In the genomic region with DNA sequence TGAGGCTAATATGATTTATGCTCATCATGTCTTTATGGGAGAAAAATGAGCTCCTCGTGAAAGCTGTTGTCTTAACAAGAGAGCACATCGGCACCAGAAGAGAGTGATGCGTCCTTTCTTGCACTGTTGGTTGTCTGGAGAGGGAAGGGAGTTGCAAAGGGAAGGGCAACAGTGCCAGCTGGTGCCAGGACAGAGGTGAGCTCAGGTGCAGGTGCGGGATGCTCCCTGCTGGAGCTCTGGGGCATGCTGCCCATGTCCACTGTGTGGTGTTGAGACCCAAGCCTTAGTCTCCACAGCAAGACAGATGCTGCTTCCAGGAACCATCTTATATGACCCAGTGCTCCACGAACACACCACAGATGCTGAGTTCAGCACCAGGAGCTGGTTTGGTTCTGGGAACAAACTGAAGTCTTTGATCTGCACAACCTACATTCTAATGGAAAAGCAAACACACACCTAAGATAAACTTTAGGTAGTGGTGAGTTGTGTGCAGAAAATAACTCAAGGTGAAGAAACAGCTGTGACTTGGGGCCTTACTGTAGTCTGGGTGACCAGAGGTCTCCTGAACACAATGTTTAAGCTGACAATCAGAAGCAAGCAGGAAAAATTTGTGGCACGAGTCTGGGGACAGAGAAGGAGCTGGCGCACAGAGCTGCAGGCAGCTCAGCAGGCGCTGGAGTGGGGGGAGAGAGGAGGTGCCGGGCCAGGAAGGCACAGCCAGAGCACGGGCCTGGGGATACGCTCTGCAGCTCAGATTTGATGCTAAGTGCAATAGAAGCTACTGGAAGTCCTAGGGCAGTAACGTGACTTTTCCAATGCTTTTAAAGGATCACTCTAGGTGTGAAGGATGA, we compare ENCODE assay signal across 21 cellular contexts.
DNase-seq lines count a peak whose midpoint lies in the region; ATAC-seq and TF ChIP-seq lines count a peak whose summit lies in the region.
"Had no signal": no experiment of that assay in that cellular context is flagged by ENCODE, and none has a peak within 500 bp of the region (broad histone marks: within the 10 kb centered on the region; RNA-seq: fewer than 3 reads in every experiment).

No MANE protein-coding gene starts in this region.

- H3K27me3 Mint-ChIP-seq in naive thymus-derived CD4-positive, alpha-beta T cell: no peaks in the 10 kb centered on the region
- no peaks in the 10 kb centered on the region for H3K27me3 Mint-ChIP-seq in activated CD8-positive, alpha-beta T cell treated with anti-CD3 and anti-CD28 coated beads for 36 hours
- H3K27me3 Mint-ChIP-seq: activated naive CD8-positive, alpha-beta T cell; activated T-cell treated with anti-CD3 and anti-CD28 coated beads, Interleukin-2, amount 50 U/mL, for 24 hours; memory B cell; natural killer cell treated with Interleukin-12 subunit alpha and Interleukin-12 subunit beta and Interleukin-15 and Interleukin-18, amount 100 ng/mL, for 72 hours had no signal

- no peaks in the 10 kb centered on the region for H3K79me2 ChIP-seq in mammary epithelial cell (ENCODE audit: insufficient read depth, low read length)

- BruUV-seq in mammary epithelial cell (replicated peaks; lab: Mats Ljungman, UMichigan): no TSS peak

- POLR2A ChIA-PET in naive thymus-derived CD4-positive, alpha-beta T cell (lab: Charles Lee): no interaction called here
- POLR2A ChIA-PET in activated CD8-positive, alpha-beta T cell treated with anti-CD3 and anti-CD28 coated beads for 36 hours (lab: Charles Lee): no interaction called here

- no peaks in the 10 kb centered on the region for H4K20me1 ChIP-seq in mammary epithelial cell (ENCODE audit: insufficient read depth, low read length)

- H3K9me3 Mint-ChIP-seq in naive thymus-derived CD4-positive, alpha-beta T cell: no peaks in the 10 kb centered on the region
- no peaks in the 10 kb centered on the region for H3K9me3 Mint-ChIP-seq in activated CD8-positive, alpha-beta T cell treated with anti-CD3 and anti-CD28 coated beads for 36 hours
- H3K9me3 Mint-ChIP-seq: activated T-cell treated with anti-CD3 and anti-CD28 coated beads, Interleukin-2, amount 50 U/mL, for 24 hours; brain; memory B cell; natural killer cell treated with Interleukin-12 subunit alpha and Interleukin-12 subunit beta and Interleukin-15 and Interleukin-18, amount 100 ng/mL, for 72 hours had no signal

- TF ChIP-seq CTCF in mammary epithelial cell (conservative IDR thresholded peaks at IDR 0.05 in 1 of 2, IDR thresholded peaks at IDR 0.05 in 1 of 2; ENCODE audit: extremely low read depth in 1 of 2, insufficient read depth in 1 of 2, low read depth in 1 of 2, low read length in 2 of 2): peak; percentile 6 to 48
- no peak for TF ChIP-seq CTCF in activated CD8-positive, alpha-beta T cell treated with anti-CD3 and anti-CD28 coated beads for 36 hours (IDR thresholded peaks at IDR 0.05)

- H3K4me2 ChIP-seq in mammary epithelial cell (ENCODE audit: insufficient read depth, low read depth, low read length): no peak overlapping the region

- H3K36me3 ChIP-seq in mammary epithelial cell (ENCODE audit: insufficient read depth, low read length): no peaks in the 10 kb centered on the region
- no peaks in the 10 kb centered on the region for H3K36me3 ChIP-seq in naive thymus-derived CD4-positive, alpha-beta T cell (ENCODE audit: control insufficient read depth in 2 of 3, insufficient read depth in 3 of 3, low read length in 3 of 3)
- no peaks in the 10 kb centered on the region for H3K36me3 ChIP-seq in effector memory CD4-positive, alpha-beta T cell (ENCODE audit: control insufficient read depth, insufficient read depth, low read length)
- H3K36me3 ChIP-seq: SJSA1, upper lobe of right lung had no signal

- peaks cover 0 to 34% (median 6%) of the 10 kb centered on the region in 5 donors for H3K36me3 Mint-ChIP-seq in naive thymus-derived CD4-positive, alpha-beta T cell
- H3K36me3 Mint-ChIP-seq in activated CD8-positive, alpha-beta T cell treated with anti-CD3 and anti-CD28 coated beads for 36 hours (ENCODE audit: low read depth): no peaks in the 10 kb centered on the region
- H3K36me3 Mint-ChIP-seq: natural killer cell treated with Interleukin-12 subunit alpha and Interleukin-12 subunit beta and Interleukin-15 and Interleukin-18, amount 100 ng/mL, for 72 hours had no signal

- no peak overlapping the region for H3K27ac ChIP-seq in mammary epithelial cell (ENCODE audit: insufficient read depth, low read depth, low read length)
- no peak overlapping the region for H3K27ac ChIP-seq in naive thymus-derived CD4-positive, alpha-beta T cell (ENCODE audit: low read depth, low read length)
- no peak overlapping the region for H3K27ac ChIP-seq in effector memory CD4-positive, alpha-beta T cell (ENCODE audit: insufficient read depth, low read length, poor library complexity, severe bottlenecking)
- H3K27ac ChIP-seq: esophagus muscularis mucosa, SJSA1, upper lobe of right lung had no signal

- CTCF ChIA-PET in mammary epithelial cell (lab: Charles Lee; ENCODE audit: low non-redundant PET): interaction anchor here (0.5 to 0.7 kb wide), 2 partner anchors 98 to 256 kb away, joined by 3 to 5 read pairs; no protein-coding TSS in a partner anchor
- CTCF ChIA-PET in naive thymus-derived CD4-positive, alpha-beta T cell (lab: Charles Lee): no interaction called here
- CTCF ChIA-PET in activated CD8-positive, alpha-beta T cell treated with anti-CD3 and anti-CD28 coated beads for 36 hours (lab: Charles Lee): no interaction called here

- no peaks in the 10 kb centered on the region for H3K27me3 ChIP-seq in mammary epithelial cell (ENCODE audit: insufficient read depth, low read length)
- no peaks in the 10 kb centered on the region for H3K27me3 ChIP-seq in naive thymus-derived CD4-positive, alpha-beta T cell (ENCODE audit: control insufficient read depth in 2 of 2, insufficient read depth in 2 of 2, low read length in 2 of 2)
- H3K27me3 ChIP-seq in effector memory CD4-positive, alpha-beta T cell (replicated peaks; ENCODE audit: control insufficient read depth, insufficient read depth, low read length, poor library complexity, severe bottlenecking): no peaks in the 10 kb centered on the region
- H3K27me3 ChIP-seq: esophagus muscularis mucosa, SJSA1, upper lobe of right lung had no signal

- H3K9ac ChIP-seq in mammary epithelial cell (ENCODE audit: insufficient read depth, low read length): no peak overlapping the region

- H3K27ac Mint-ChIP-seq in naive thymus-derived CD4-positive, alpha-beta T cell: peak overlapping the region in 5 of 9 donors; percentile 7 to 44 (median 11)
- no peak overlapping the region for H3K27ac Mint-ChIP-seq in activated CD8-positive, alpha-beta T cell treated with anti-CD3 and anti-CD28 coated beads for 36 hours
- H3K27ac Mint-ChIP-seq: activated naive CD8-positive, alpha-beta T cell; activated T-cell treated with anti-CD3 and anti-CD28 coated beads, Interleukin-2, amount 50 U/mL, for 24 hours; brain; memory B cell; natural killer cell treated with Interleukin-12 subunit alpha and Interleukin-12 subunit beta and Interleukin-15 and Interleukin-18, amount 100 ng/mL, for 72 hours had no signal

- peaks cover 8 to 61% (median 21%) of the 10 kb centered on the region in 7 donors for H3K4me1 Mint-ChIP-seq in naive thymus-derived CD4-positive, alpha-beta T cell
- peaks cover 19% of the 10 kb centered on the region for H3K4me1 Mint-ChIP-seq in activated CD8-positive, alpha-beta T cell treated with anti-CD3 and anti-CD28 coated beads for 36 hours (ENCODE audit: low read depth)
- H3K4me1 Mint-ChIP-seq: brain had no signal

- dilution Hi-C loops in mammary epithelial cell (cut with HindIII; ENCODE audit: low sequenced_read_pairs): loop anchor here (5.0 kb wide), 1 partner anchor 44 kb away; no protein-coding TSS in a partner anchor

- H3K4me3 Mint-ChIP-seq in naive thymus-derived CD4-positive, alpha-beta T cell: no peak overlapping the region
- H3K4me3 Mint-ChIP-seq in activated CD8-positive, alpha-beta T cell treated with anti-CD3 and anti-CD28 coated beads for 36 hours: no peak overlapping the region
- H3K4me3 Mint-ChIP-seq: activated naive CD8-positive, alpha-beta T cell; activated T-cell treated with anti-CD3 and anti-CD28 coated beads, Interleukin-2, amount 50 U/mL, for 24 hours; brain; memory B cell; natural killer cell treated with Interleukin-12 subunit alpha and Interleukin-12 subunit beta and Interleukin-15 and Interleukin-18, amount 100 ng/mL, for 72 hours had no signal

- no peak overlapping the region for H2AFZ ChIP-seq in mammary epithelial cell (ENCODE audit: low read depth, low read length)

- intact Hi-C loops in mammary epithelial cell (cut with micrococcal nuclease): no loop called here
- intact Hi-C loops in naive thymus-derived CD4-positive, alpha-beta T cell (cut with micrococcal nuclease): no loop called here
- intact Hi-C loops in activated CD8-positive, alpha-beta T cell treated with anti-CD3 and anti-CD28 coated beads for 36 hours (cut with micrococcal nuclease): no loop called here

- no peaks in the 10 kb centered on the region for H3K9me3 ChIP-seq in mammary epithelial cell (replicated peaks; ENCODE audit: insufficient read depth, low read length)
- no peaks in the 10 kb centered on the region for H3K9me3 ChIP-seq in naive thymus-derived CD4-positive, alpha-beta T cell (ENCODE audit: control insufficient read depth in 2 of 3, low read length in 3 of 3)
- H3K9me3 ChIP-seq in effector memory CD4-positive, alpha-beta T cell (ENCODE audit: control insufficient read depth, low read length): no peaks in the 10 kb centered on the region
- H3K9me3 ChIP-seq: esophagus muscularis mucosa, SJSA1, upper lobe of right lung had no signal

- in situ Hi-C loops in mammary epithelial cell (cut with MboI; ENCODE audit: low sequenced_read_pairs in 2 of 2): no loop called here

- 67% methylated on average over 11 of the region's 12 CpGs for WGBS in mammary epithelial cell (ENCODE audit: low coverage, missing lambda C conversion rate)

- peak in 2 of 3 experiments; percentile 10 to 61 for DNase-seq in NCI-H1417 (lab: John Stamatoyannopoulos, UW)
- DNase-seq in NCI-H1417 treated with DMSO at 0.1 percent for 48 hours (lab: John Stamatoyannopoulos, UW): no peak
- DNase-seq in NCI-H146 treated with DMSO at 0.1 percent for 48 hours (lab: John Stamatoyannopoulos, UW; ENCODE audit: unreplicated experiment): peak; percentile 7
- peak; percentile 17 for DNase-seq in mammary epithelial cell
- no peak for DNase-seq in naive thymus-derived CD4-positive, alpha-beta T cell
- no peak for DNase-seq in activated CD8-positive, alpha-beta T cell treated with anti-CD3 and anti-CD28 coated beads for 36 hours
- DNase-seq in Kasumi-1 (lab: John Stamatoyannopoulos, UW): no peak
- DNase-seq in effector memory CD4-positive, alpha-beta T cell: no peak
- DNase-seq: activated T-cell treated with anti-CD3 and anti-CD28 coated beads, Interleukin-2, amount 50 U/mL, for 24 hours; NCI-H1436 treated with DMSO at 0.1 percent for 48 hours; retina; stimulated activated CD4-positive, alpha-beta T cell treated with anti-CD3 and anti-CD28 coated beads, Interleukin-15, amount 100 ng/mL, for 24 hours; stimulated activated naive CD4-positive, alpha-beta T cell treated with Interleukin-2 at 50 U/mL for 16 hours; upper lobe of right lung had no signal

- no peak overlapping the region for H3K4me3 ChIP-seq in mammary epithelial cell (replicated peaks in 1 of 3; ENCODE audit: insufficient read depth in 1 of 3, low read depth in 2 of 3, low read length in 3 of 3)
- H3K4me3 ChIP-seq in naive thymus-derived CD4-positive, alpha-beta T cell (ENCODE audit: low read length): no peak overlapping the region
- H3K4me3 ChIP-seq in effector memory CD4-positive, alpha-beta T cell (ENCODE audit: insufficient read depth, low read depth, low read length, poor library complexity, severe bottlenecking): no peak overlapping the region
- H3K4me3 ChIP-seq: esophagus muscularis mucosa, K562, SJSA1, upper lobe of right lung had no signal

- no peak for ATAC-seq in naive thymus-derived CD4-positive, alpha-beta T cell
- ATAC-seq in activated CD8-positive, alpha-beta T cell treated with anti-CD3 and anti-CD28 coated beads for 36 hours: no peak
- ATAC-seq: natural killer cell treated with Interleukin-12 subunit alpha and Interleukin-12 subunit beta and Interleukin-15 and Interleukin-18, amount 100 ng/mL, for 72 hours; upper lobe of right lung had no signal

- H3K4me1 ChIP-seq in mammary epithelial cell (ENCODE audit: insufficient read depth, low read length): no peaks in the 10 kb centered on the region
- peaks cover 0 to 8% of the 10 kb centered on the region in 2 donors for H3K4me1 ChIP-seq in naive thymus-derived CD4-positive, alpha-beta T cell (ENCODE audit: control insufficient read depth in 2 of 2, insufficient read depth in 2 of 2, low read length in 2 of 2)
- H3K4me1 ChIP-seq in effector memory CD4-positive, alpha-beta T cell (ENCODE audit: control insufficient read depth, insufficient read depth, low read length, poor library complexity, severe bottlenecking): peaks cover 6% of the 10 kb centered on the region
- H3K4me1 ChIP-seq: esophagus muscularis mucosa, SJSA1, upper lobe of right lung had no signal

Comparison
In these comparisons a context has a peak if more than half of its experiments do, and no peak if none do; other contexts are left out.
1. DNase-seq: peak in NCI-H1417 (2 of 3), NCI-H146 treated with DMSO at 0.1 percent for 48 hours (single experiment) and mammary epithelial cell (single experiment); none in NCI-H1417 treated with DMSO at 0.1 percent for 48 hours (single experiment), naive thymus-derived CD4-positive, alpha-beta T cell (0 of 9), activated CD8-positive, alpha-beta T cell treated with anti-CD3 and anti-CD28 coated beads for 36 hours (single experiment), Kasumi-1 (0 of 2) and effector memory CD4-positive, alpha-beta T cell (0 of 3).